ENCODE assay signal across 8 cellular contexts in the genomic region with DNA sequence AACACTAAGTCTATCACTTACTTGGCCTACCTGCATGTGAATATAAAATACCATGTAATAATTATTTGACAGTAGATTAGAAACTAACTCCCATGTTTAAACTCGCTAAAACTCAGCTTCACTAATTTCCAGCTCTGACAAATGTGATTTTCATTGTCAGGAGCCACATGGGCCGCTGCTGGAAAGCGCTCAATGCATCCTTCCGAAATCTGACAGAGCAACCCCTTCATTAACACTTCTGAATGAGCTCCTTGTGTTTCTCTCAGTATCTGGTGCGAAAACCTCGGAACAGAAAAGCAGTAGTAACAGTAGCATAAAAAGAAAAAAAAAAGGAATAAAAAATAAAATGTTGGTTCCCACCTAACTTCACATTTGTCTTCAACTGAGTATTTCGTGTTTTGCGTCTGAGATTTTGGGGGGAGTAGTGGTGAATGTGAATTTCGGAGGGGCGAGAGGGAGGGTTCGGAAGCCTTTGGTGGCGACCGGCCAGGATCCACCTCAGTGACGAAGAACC.
DNase-seq lines count a peak whose midpoint lies in the region; ATAC-seq and TF ChIP-seq lines count a peak whose summit lies in the region.

No MANE protein-coding gene starts in this region.

- peak overlapping the region; percentile 87 for H2AFZ ChIP-seq in parathyroid adenoma

- H3K36me3 ChIP-seq in parathyroid adenoma (ENCODE audit: control insufficient read depth, insufficient read depth, low read length) = no peaks in the 10 kb centered on the region

- DNase-seq in NCI-H2081 (lab: John Stamatoyannopoulos, UW) = peak; percentile 4 to 35
- DNase-seq in NCI-H2081 treated with DMSO at 0.1 percent for 48 hours (lab: John Stamatoyannopoulos, UW) = no peak
- DNase-seq in SW480 (ENCODE audit: low spot score) = peak; percentile 21
- no peak for DNase-seq in fibroblast of pulmonary artery (ENCODE audit: low read depth)
- DNase-seq in DMS114 treated with DMSO at 0.1 percent for 48 hours (lab: John Stamatoyannopoulos, UW; ENCODE audit: unreplicated experiment) = no peak
- DNase-seq in OCI-M2 (lab: John Stamatoyannopoulos, UW; ENCODE audit: unreplicated experiment) = no peak

- no peak for TF ChIP-seq CTCF in fibroblast of pulmonary artery (IDR thresholded peaks at IDR 0.05; ENCODE audit: low read length, missing control alignments)
- TF ChIP-seq CTCF in parathyroid adenoma (IDR thresholded peaks at IDR 0.05) = no peak

- H3K9ac ChIP-seq in parathyroid adenoma = no peak overlapping the region

- peaks cover 7% of the 10 kb centered on the region for H3K4me1 ChIP-seq in parathyroid adenoma

- H3K27ac ChIP-seq in parathyroid adenoma = peak overlapping the region; percentile 74

- H3K4me2 ChIP-seq in parathyroid adenoma (ENCODE audit: low read length) = peak overlapping the region; percentile 79

- peaks cover 4% of the 10 kb centered on the region for H3K79me2 ChIP-seq in parathyroid adenoma

- ATAC-seq in GM18502 (IDR thresholded peaks at IDR 0.05; ENCODE audit: poor library complexity, unreplicated experiment) = no peak

- H3K27me3 ChIP-seq in parathyroid adenoma (ENCODE audit: control insufficient read depth, insufficient read depth, low read length) = no peaks in the 10 kb centered on the region

- peak overlapping the region; percentile 85 for H3K4me3 ChIP-seq in fibroblast of pulmonary artery (replicated peaks; ENCODE audit: low read depth, low read length)
- peak overlapping the region; percentile 79 for H3K4me3 ChIP-seq in parathyroid adenoma (ENCODE audit: low read depth, low read length)

- no peaks in the 10 kb centered on the region for H3K9me3 ChIP-seq in parathyroid adenoma (ENCODE audit: control insufficient read depth, low read length)

Comparison
In these comparisons a context has a peak if more than half of its experiments do, and no peak if none do; other contexts are left out.
1. DNase-seq: peak in NCI-H2081 (2 of 2) and SW480 (single experiment); none in NCI-H2081 treated with DMSO at 0.1 percent for 48 hours (single experiment), fibroblast of pulmonary artery (single experiment), DMS114 treated with DMSO at 0.1 percent for 48 hours (single experiment) and OCI-M2 (single experiment).